15 cellular contexts compared by ENCODE assay signal in genomic region chr17:76166168-76166567, GRCh38. TPM values are rescaled to one million over a fixed set of nuclear protein-coding genes. Genes with fewer than 3 reads are reported as not detected.
DNase-seq lines count a peak whose midpoint lies in the region; ATAC-seq, FAIRE-seq and TF ChIP-seq lines count a peak whose summit lies in the region.
"Had no signal": no experiment of that assay in that cellular context is flagged by ENCODE, and none has a peak within 500 bp of the region (broad histone marks: within the 10 kb centered on the region; RNA-seq: fewer than 3 reads in every experiment).

No MANE protein-coding gene starts in this region.

- H3K4me3 ChIP-seq in astrocyte (ENCODE audit: insufficient read depth, low read depth, low read length) (no peak overlapping the region), gastroesophageal sphincter (no peak overlapping the region)
- H3K4me3 ChIP-seq: ascending aorta, heart right ventricle, Peyer's patch had no signal

- H3K79me2 ChIP-seq in astrocyte (ENCODE audit: insufficient read depth, low read length) = no peaks in the 10 kb centered on the region

- no peaks in the 10 kb centered on the region for H4K20me1 ChIP-seq in astrocyte (ENCODE audit: insufficient read depth, low read length)

- no peak overlapping the region for H3K4me3 Mint-ChIP-seq in astrocyte (ENCODE audit: unreplicated experiment)
- H3K4me3 Mint-ChIP-seq: B cell had no signal

- H3K4me1 Mint-ChIP-seq in astrocyte (ENCODE audit: low read depth, unreplicated experiment) = peaks cover 3% of the 10 kb centered on the region
- H3K4me1 Mint-ChIP-seq: B cell had no signal

- peak; percentile 56 for DNase-seq in stimulated activated CD4-positive, alpha-beta T cell treated with anti-CD3 and anti-CD28 coated beads, Interleukin-1b, Interleukin-23, amount 100 ng/mL, for 48 hours
- no peak for DNase-seq in stimulated activated CD4-positive, alpha-beta T cell treated with anti-CD3 and anti-CD28 coated beads, Interleukin-2, amount 100 ng/mL, for 24 hours
- DNase-seq in astrocyte (ENCODE audit: low read depth) (peak; percentile 38), midbrain (lab: John Stamatoyannopoulos, UW) (peak; percentile 43), DMS153 (lab: John Stamatoyannopoulos, UW) (no peak), erythroblast (lab: John Stamatoyannopoulos, UW) (no peak), mesenteric fat pad (ENCODE audit: low spot score) (no peak)
- DNase-seq: heart right ventricle, NCI-H1436, NCI-H524, Peyer's patch had no signal

- 70 to 86% methylated on average over 4 of the region's 7 CpGs for WGBS in gastroesophageal sphincter (ENCODE audit: low coverage in 1 of 2), 2 donors

- FAIRE-seq in astrocyte (lab: Jason Lieb, UNC) = no peak
- FAIRE-seq: GM18507 had no signal

- TF ChIP-seq POLR2A in erythroblast (IDR thresholded peaks at IDR 0.05; ENCODE audit: low read length) (no peak), gastroesophageal sphincter (IDR thresholded peaks at IDR 0.05) (no peak)

- no peak overlapping the region for H3K4me2 ChIP-seq in astrocyte (ENCODE audit: low read length)

- no peak overlapping the region for H2AFZ ChIP-seq in astrocyte (ENCODE audit: low read depth, low read length)

- TF ChIP-seq EP300 in gastroesophageal sphincter (IDR thresholded peaks at IDR 0.05) = no peak

- no peak overlapping the region for H3K9ac ChIP-seq in astrocyte (ENCODE audit: low read length)

- peaks cover 15% of the 10 kb centered on the region for H3K27me3 Mint-ChIP-seq in astrocyte (ENCODE audit: low read depth, unreplicated experiment)
- H3K27me3 Mint-ChIP-seq: B cell had no signal

- ATAC-seq in gastroesophageal sphincter = no peak
- ATAC-seq: heart right ventricle had no signal

- no peaks in the 10 kb centered on the region for H3K9me3 Mint-ChIP-seq in astrocyte (ENCODE audit: unreplicated experiment)

- no peak overlapping the region for H3K27ac ChIP-seq in astrocyte (ENCODE audit: low read depth, low read length)
- H3K27ac ChIP-seq in gastroesophageal sphincter = no peak overlapping the region
- H3K27ac ChIP-seq: ascending aorta, heart right ventricle, Peyer's patch had no signal

- H3K4me1 ChIP-seq in astrocyte (ENCODE audit: insufficient read depth, low read length) (no peaks in the 10 kb centered on the region), gastroesophageal sphincter (no peaks in the 10 kb centered on the region)
- H3K4me1 ChIP-seq: ascending aorta, heart right ventricle, Peyer's patch had no signal

- H3K36me3 ChIP-seq in astrocyte (ENCODE audit: insufficient read depth, low read length) (no peaks in the 10 kb centered on the region), gastroesophageal sphincter (no peaks in the 10 kb centered on the region)
- H3K36me3 ChIP-seq: ascending aorta, heart right ventricle had no signal

- TF ChIP-seq CTCF in astrocyte (IDR thresholded peaks at IDR 0.05; ENCODE audit: insufficient read depth, low read depth, low read length) (no peak), gastroesophageal sphincter (IDR thresholded peaks at IDR 0.05) (no peak)

- no peaks in the 10 kb centered on the region for H3K36me3 Mint-ChIP-seq in astrocyte (ENCODE audit: low read depth, unreplicated experiment)

- H3K9me3 ChIP-seq in astrocyte (ENCODE audit: insufficient read depth, low read depth, low read length) (no peaks in the 10 kb centered on the region), gastroesophageal sphincter (no peaks in the 10 kb centered on the region)
- H3K9me3 ChIP-seq: ascending aorta, heart right ventricle, Peyer's patch had no signal

- H3K27ac Mint-ChIP-seq in astrocyte (ENCODE audit: unreplicated experiment) = no peak overlapping the region
- H3K27ac Mint-ChIP-seq: B cell had no signal

- H3K27me3 ChIP-seq in astrocyte (ENCODE audit: insufficient read depth, low read length) = no peaks in the 10 kb centered on the region
- H3K27me3 ChIP-seq in gastroesophageal sphincter = no peaks in the 10 kb centered on the region
- H3K27me3 ChIP-seq: ascending aorta, heart right ventricle, Peyer's patch had no signal

RNA-seq across cellular contexts. Expression of gene FOXJ1, which starts 25.1 kb away (rescaled TPM):
- total RNA-seq in astrocyte = 0.31 and 0.48 TPM in 2 replicates
- total RNA-seq in mesenteric fat pad = 0.16 TPM
- not detected for total RNA-seq in gastroesophageal sphincter
- total RNA-seq: ascending aorta, heart right ventricle, Peyer's patch had no signal

Comparison
In these comparisons a context has a peak if more than half of its experiments do, and no peak if none do; other contexts are left out.
1. DNase-seq: peak in stimulated activated CD4-positive, alpha-beta T cell treated with anti-CD3 and anti-CD28 coated beads, Interleukin-1b, Interleukin-23, amount 100 ng/mL, for 48 hours (single experiment), astrocyte (single experiment) and midbrain (single experiment); none in stimulated activated CD4-positive, alpha-beta T cell treated with anti-CD3 and anti-CD28 coated beads, Interleukin-2, amount 100 ng/mL, for 24 hours (0 of 2), DMS153 (single experiment), erythroblast (0 of 2) and mesenteric fat pad (single experiment).